Comparison of ENCODE assay signal across 18 cellular contexts in genomic region chr7:11232462-11232861, GRCh38.
"Had no signal": no experiment of that assay in that cellular context is flagged by ENCODE, and none has a peak within 500 bp of the region (broad histone marks: within the 10 kb centered on the region; RNA-seq: fewer than 3 reads in every experiment).

No MANE protein-coding gene starts in this region.

- DNase-seq: activated CD4-positive, alpha-beta T cell treated with anti-CD3 and anti-CD28 coated beads, Interleukin-2, amount 50 U/mL, for 1 hour; activated CD8-positive, alpha-beta memory T cell treated with anti-CD3 and anti-CD28 coated beads, Interleukin-2, amount 50 U/mL, for 4 hours; activated naive CD4-positive, alpha-beta T cell treated with anti-CD3 and anti-CD28 coated beads, Interleukin-2, amount 10 ng/mL, durations not matched to agents 7 days and 5 days; activated T-cell treated with anti-CD3 and anti-CD28 coated beads, Interleukin-2, amount 50 U/mL, for 4 hours; effector memory CD8-positive, alpha-beta T cell; esophagus squamous epithelium; foreskin melanocyte; glutamatergic neuron; hypothalamus; lower lobe of right lung; midbrain; stimulated activated CD4-positive, alpha-beta T cell treated with anti-CD3 and anti-CD28 coated beads, Interleukin-4, amount 100 ng/mL, for 24 hours; testis; upper lobe of right lung had no signal

- H3K4me1 ChIP-seq: upper lobe of right lung had no signal

- H3K4me1 Mint-ChIP-seq: activated naive CD4-positive, alpha-beta T cell treated with anti-CD3 and anti-CD28 coated beads, Interleukin-2, amount 10 ng/mL, durations not matched to agents 7 days and 5 days; stimulated activated effector memory CD8-positive, alpha-beta T cell treated with anti-CD3 and anti-CD28 coated beads, Interleukin-12 subunit alpha, Interleukin-12 subunit beta, amount 100 ng/mL, for 72 hours had no signal

- H3K27ac ChIP-seq: esophagus squamous epithelium, lower lobe of right lung, testis, upper lobe of right lung had no signal

- H3K36me3 ChIP-seq: esophagus squamous epithelium, lower lobe of right lung, upper lobe of right lung had no signal

- H3K4me3 Mint-ChIP-seq: activated naive CD4-positive, alpha-beta T cell treated with anti-CD3 and anti-CD28 coated beads, Interleukin-2, amount 10 ng/mL, durations not matched to agents 7 days and 5 days; activated T-cell treated with anti-CD3 and anti-CD28 coated beads, Interleukin-2, amount 50 U/mL, for 4 hours; effector memory CD8-positive, alpha-beta T cell; nephron; stimulated activated effector memory CD8-positive, alpha-beta T cell treated with anti-CD3 and anti-CD28 coated beads, Interleukin-12 subunit alpha, Interleukin-12 subunit beta, amount 100 ng/mL, for 72 hours had no signal

- H3K27ac Mint-ChIP-seq: activated naive CD4-positive, alpha-beta T cell treated with anti-CD3 and anti-CD28 coated beads, Interleukin-2, amount 10 ng/mL, durations not matched to agents 7 days and 5 days; effector memory CD8-positive, alpha-beta T cell; nephron; stimulated activated effector memory CD8-positive, alpha-beta T cell treated with anti-CD3 and anti-CD28 coated beads, Interleukin-12 subunit alpha, Interleukin-12 subunit beta, amount 100 ng/mL, for 72 hours had no signal

- H3K36me3 Mint-ChIP-seq: activated naive CD4-positive, alpha-beta T cell treated with anti-CD3 and anti-CD28 coated beads, Interleukin-2, amount 10 ng/mL, durations not matched to agents 7 days and 5 days; stimulated activated effector memory CD8-positive, alpha-beta T cell treated with anti-CD3 and anti-CD28 coated beads, Interleukin-12 subunit alpha, Interleukin-12 subunit beta, amount 100 ng/mL, for 72 hours had no signal

- H3K9me3 Mint-ChIP-seq: activated naive CD4-positive, alpha-beta T cell treated with anti-CD3 and anti-CD28 coated beads, Interleukin-2, amount 10 ng/mL, durations not matched to agents 7 days and 5 days; activated T-cell treated with anti-CD3 and anti-CD28 coated beads, Interleukin-2, amount 50 U/mL, for 4 hours; effector memory CD8-positive, alpha-beta T cell; nephron; stimulated activated effector memory CD8-positive, alpha-beta T cell treated with anti-CD3 and anti-CD28 coated beads, Interleukin-12 subunit alpha, Interleukin-12 subunit beta, amount 100 ng/mL, for 72 hours had no signal

- H3K27me3 ChIP-seq: esophagus squamous epithelium, testis, upper lobe of right lung had no signal

- H3K4me3 ChIP-seq: esophagus squamous epithelium, lower lobe of right lung, testis, upper lobe of right lung had no signal

- ATAC-seq: activated CD4-positive, CD25-positive, alpha-beta regulatory T cell treated with anti-CD3 and anti-CD28 coated beads, Interleukin-2, amount 50 U/mL, for 24 hours; activated T-cell treated with anti-CD3 and anti-CD28 coated beads, Interleukin-2, amount 50 U/mL, for 4 hours; effector memory CD8-positive, alpha-beta T cell; lower lobe of right lung; sciatic nerve; stimulated activated effector memory CD8-positive, alpha-beta T cell treated with anti-CD3 and anti-CD28 coated beads, Interleukin-12 subunit alpha, Interleukin-12 subunit beta, amount 100 ng/mL, for 72 hours; upper lobe of right lung had no signal

- H3K9me3 ChIP-seq: esophagus squamous epithelium, lower lobe of right lung, testis, upper lobe of right lung had no signal
